ENCODE assay signal across 32 cellular contexts in genomic region chr12:94590428-94590827, GRCh38. TPM values are rescaled to one million over a fixed set of nuclear protein-coding genes. Genes with fewer than 3 reads are reported as not detected.
DNase-seq lines count a peak whose midpoint lies in the region; ATAC-seq, FAIRE-seq and TF ChIP-seq lines count a peak whose summit lies in the region.
"Had no signal": no experiment of that assay in that cellular context is flagged by ENCODE, and none has a peak within 500 bp of the region (broad histone marks: within the 10 kb centered on the region; RNA-seq: fewer than 3 reads in every experiment).

No MANE protein-coding gene starts in this region.

- H3K27ac ChIP-seq in BLaER1 treated with 17β-estradiol and CSF1 and Interleukin-3, amounts not matched to agents 10 nM and 100 nM, result peak overlapping the region in 4 of 11 experiments; percentile 35 to 47 (median 46); a peak in 4 of 22 replicates
- H3K27ac ChIP-seq in RWPE2 (ENCODE audit: poor library complexity, severe bottlenecking) (peak overlapping the region; percentile 73), endothelial cell of umbilical vein (ENCODE audit: insufficient read depth, low read depth, low read length) (peak overlapping the region; percentile 37), neural progenitor cell (no peak overlapping the region)
- H3K27ac ChIP-seq: breast epithelium, KMS-11, pancreas, right atrium auricular region had no signal

- TF ChIP-seq CTCF in RWPE2 (IDR thresholded peaks at IDR 0.05; ENCODE audit: poor library complexity, severe bottlenecking), result no peak
- no peak for TF ChIP-seq CTCF in endothelial cell of umbilical vein (IDR thresholded peaks at IDR 0.05; ENCODE audit: extremely low read depth in 1 of 2, insufficient read depth in 1 of 2, low read depth in 1 of 2, low read length in 2 of 2)
- TF ChIP-seq CTCF in neural progenitor cell (IDR thresholded peaks at IDR 0.05), result no peak

- no peak overlapping the region for H2AFZ ChIP-seq in endothelial cell of umbilical vein (ENCODE audit: low read depth, low read length)
- no peak overlapping the region for H2AFZ ChIP-seq in neural progenitor cell (replicated peaks)

- peaks cover 17 to 80% (median 71%) of the 10 kb centered on the region in 10 experiments; a peak in 19 of 20 replicates for H3K4me1 ChIP-seq in BLaER1 treated with 17β-estradiol and CSF1 and Interleukin-3, amounts not matched to agents 10 nM and 100 nM
- peaks cover 46% of the 10 kb centered on the region for H3K4me1 ChIP-seq in RWPE2 (ENCODE audit: insufficient read depth, poor library complexity, severe bottlenecking)
- peaks cover 85% of the 10 kb centered on the region for H3K4me1 ChIP-seq in endothelial cell of umbilical vein (ENCODE audit: control insufficient read depth, extremely low read depth, insufficient read depth, low read length)
- H3K4me1 ChIP-seq in neural progenitor cell, result peaks cover 23% of the 10 kb centered on the region
- H3K4me1 ChIP-seq: breast epithelium had no signal

- BruUV-seq in endothelial cell of umbilical vein (replicated peaks; lab: Mats Ljungman, UMichigan), result no TSS peak

- DNase-seq in RWPE2 (ENCODE audit: low spot score) (no peak), endothelial cell of umbilical vein (ENCODE audit: low read depth, low spot score) (no peak), neural progenitor cell (ENCODE audit: low spot score) (peak; percentile 66), putamen (ENCODE audit: low spot score) (no peak)
- DNase-seq in NK-92 treated with Interleukin-12 subunit alpha and Interleukin-12 subunit beta, amount 100 ng/mL, for 24 hours (lab: John Stamatoyannopoulos, UW), result no peak
- no peak for DNase-seq in naive thymus-derived CD8-positive, alpha-beta T cell
- DNase-seq in stimulated activated CD4-positive, alpha-beta T cell treated with anti-CD3 and anti-CD28 coated beads, Interleukin-4, amount 100 ng/mL, for 1 hour, result no peak
- DNase-seq: activated CD4-positive, alpha-beta memory T cell treated with anti-CD3 and anti-CD28 coated beads for 36 hours; activated CD8-positive, alpha-beta memory T cell treated with anti-CD3 and anti-CD28 coated beads, Interleukin-2, amount 50 U/mL, for 48 hours; amygdala; DMS79; effector memory CD8-positive, alpha-beta T cell; esophagus squamous epithelium; hypothalamus; left ventricle myocardium superior; midbrain; natural killer cell; NCI-H1417 treated with DMSO at 0.1 percent for 48 hours; NCI-H2107; NCI-H524; pancreas; stimulated activated CD4-positive, alpha-beta T cell treated with anti-CD3 and anti-CD28 coated beads, Interleukin-2, amount 100 ng/mL, for 24 hours; T-cell had no signal

- H3K36me3 ChIP-seq in BLaER1 treated with 17β-estradiol and CSF1 and Interleukin-3, amounts not matched to agents 10 nM and 100 nM, result no peaks in the 10 kb centered on the region
- H3K36me3 ChIP-seq in RWPE2 (ENCODE audit: low read depth) (no peaks in the 10 kb centered on the region), endothelial cell of umbilical vein (ENCODE audit: control insufficient read depth in 2 of 2, extremely low read depth in 1 of 2, insufficient read depth in 2 of 2, low read length in 2 of 2) (no peaks in the 10 kb centered on the region), neural progenitor cell (no peaks in the 10 kb centered on the region)
- H3K36me3 ChIP-seq: breast epithelium, esophagus squamous epithelium, pancreas, right atrium auricular region had no signal

- peaks cover 11% of the 10 kb centered on the region for H3F3A ChIP-seq in neural progenitor cell (ENCODE audit: low read depth)

- no peaks in the 10 kb centered on the region for H3K9me3 ChIP-seq in BLaER1 treated with 17β-estradiol and CSF1 and Interleukin-3, amounts not matched to agents 10 nM and 100 nM (replicated peaks in 1 of 11)
- H3K9me3 ChIP-seq in RWPE2 (ENCODE audit: severe bottlenecking), result no peaks in the 10 kb centered on the region
- no peaks in the 10 kb centered on the region for H3K9me3 ChIP-seq in endothelial cell of umbilical vein (replicated peaks; ENCODE audit: control insufficient read depth, insufficient read depth, low read length)
- H3K9me3 ChIP-seq in neural progenitor cell (ENCODE audit: low read depth), result no peaks in the 10 kb centered on the region
- H3K9me3 ChIP-seq: breast epithelium, esophagus squamous epithelium, pancreas, right atrium auricular region had no signal

- no peaks in the 10 kb centered on the region for H3K27me3 ChIP-seq in BLaER1 treated with 17β-estradiol and CSF1 and Interleukin-3, amounts not matched to agents 10 nM and 100 nM
- no peaks in the 10 kb centered on the region for H3K27me3 ChIP-seq in RWPE2 (ENCODE audit: insufficient read depth, poor library complexity, severe bottlenecking)
- H3K27me3 ChIP-seq in endothelial cell of umbilical vein (ENCODE audit: control insufficient read depth in 2 of 2, insufficient read depth in 2 of 2, low read length in 2 of 2), result no peaks in the 10 kb centered on the region
- peaks cover 6% of the 10 kb centered on the region for H3K27me3 ChIP-seq in neural progenitor cell
- H3K27me3 ChIP-seq: breast epithelium, esophagus squamous epithelium, pancreas, right atrium auricular region had no signal

- H3K27me3 Mint-ChIP-seq in neural progenitor cell (ENCODE audit: insufficient read depth, low read depth), result peaks cover 2% of the 10 kb centered on the region
- peaks cover 0 to 7% (median 3%) of the 10 kb centered on the region in 5 donors for H3K27me3 Mint-ChIP-seq in naive thymus-derived CD8-positive, alpha-beta T cell
- H3K27me3 Mint-ChIP-seq: activated naive CD4-positive, alpha-beta T cell treated with anti-CD3 and anti-CD28 coated beads, Interleukin-2, amount 50 U/mL, for 24 hours; effector memory CD8-positive, alpha-beta T cell had no signal

- H3K9me1 ChIP-seq in endothelial cell of umbilical vein (replicated peaks; ENCODE audit: control insufficient read depth, extremely low read depth, insufficient read depth, low read length), result no peaks in the 10 kb centered on the region

- no peak overlapping the region for H3K9ac ChIP-seq in BLaER1 treated with 17β-estradiol and CSF1 and Interleukin-3, amounts not matched to agents 10 nM and 100 nM
- H3K9ac ChIP-seq in endothelial cell of umbilical vein (replicated peaks; ENCODE audit: extremely low read depth, insufficient read depth, low read length) (peak overlapping the region; percentile 12), neural progenitor cell (no peak overlapping the region)
- H3K9ac ChIP-seq: KMS-11 had no signal

- H3K9me3 Mint-ChIP-seq in neural progenitor cell, result no peaks in the 10 kb centered on the region
- H3K9me3 Mint-ChIP-seq in naive thymus-derived CD8-positive, alpha-beta T cell, result no peaks in the 10 kb centered on the region
- H3K9me3 Mint-ChIP-seq: activated CD4-positive, alpha-beta memory T cell treated with anti-CD3 and anti-CD28 coated beads for 36 hours; activated naive CD4-positive, alpha-beta T cell treated with anti-CD3 and anti-CD28 coated beads, Interleukin-2, amount 50 U/mL, for 24 hours; effector memory CD8-positive, alpha-beta T cell; natural killer cell; T-cell; type B pancreatic cell had no signal

- no peak for FAIRE-seq in endothelial cell of umbilical vein (lab: Jason Lieb, UNC)
- FAIRE-seq: colon, pancreas had no signal

- CTCF ChIA-PET in endothelial cell of umbilical vein (lab: Charles Lee), result interaction anchor here (1.1 to 1.7 kb wide), 2 partner anchors 13 to 31 kb away, joined by 3 to 6 read pairs; no protein-coding TSS in a partner anchor

- dilution Hi-C loops in endothelial cell of umbilical vein (cut with MboI; ENCODE audit: extremely low pct_ligation_motif_present, low sequenced_read_pairs), result no loop called here

- no peaks in the 10 kb centered on the region for H4K20me1 ChIP-seq in BLaER1 treated with 17β-estradiol and CSF1 and Interleukin-3, amounts not matched to agents 10 nM and 100 nM
- H4K20me1 ChIP-seq in endothelial cell of umbilical vein (replicated peaks; ENCODE audit: control insufficient read depth, extremely low read depth, insufficient read depth, low read length) (no peaks in the 10 kb centered on the region), neural progenitor cell (ENCODE audit: low read depth) (no peaks in the 10 kb centered on the region)

- no peak for TF ChIP-seq POLR2A in endothelial cell of umbilical vein (IDR thresholded peaks at IDR 0.05; ENCODE audit: low read depth, low read length)

- H3K4me1 Mint-ChIP-seq in neural progenitor cell, result peaks cover 38% of the 10 kb centered on the region
- peaks cover 4 to 11% (median 5%) of the 10 kb centered on the region in 4 donors for H3K4me1 Mint-ChIP-seq in naive thymus-derived CD8-positive, alpha-beta T cell

- H3K4me3 Mint-ChIP-seq in neural progenitor cell, result no peak overlapping the region
- H3K4me3 Mint-ChIP-seq in naive thymus-derived CD8-positive, alpha-beta T cell, result no peak overlapping the region
- H3K4me3 Mint-ChIP-seq: activated CD4-positive, alpha-beta memory T cell treated with anti-CD3 and anti-CD28 coated beads for 36 hours; activated naive CD4-positive, alpha-beta T cell treated with anti-CD3 and anti-CD28 coated beads, Interleukin-2, amount 50 U/mL, for 24 hours; effector memory CD8-positive, alpha-beta T cell; natural killer cell; T-cell; type B pancreatic cell had no signal

- no peaks in the 10 kb centered on the region for H3K36me3 Mint-ChIP-seq in neural progenitor cell
- no peaks in the 10 kb centered on the region for H3K36me3 Mint-ChIP-seq in naive thymus-derived CD8-positive, alpha-beta T cell
- H3K36me3 Mint-ChIP-seq: activated CD4-positive, alpha-beta memory T cell treated with anti-CD3 and anti-CD28 coated beads for 36 hours; activated naive CD4-positive, alpha-beta T cell treated with anti-CD3 and anti-CD28 coated beads, Interleukin-2, amount 50 U/mL, for 24 hours; natural killer cell; T-cell; type B pancreatic cell had no signal

- no peak overlapping the region for H3K4me3 ChIP-seq in BLaER1 treated with 17β-estradiol and CSF1 and Interleukin-3, amounts not matched to agents 10 nM and 100 nM
- no peak overlapping the region for H3K4me3 ChIP-seq in RWPE2 (ENCODE audit: severe bottlenecking)
- no peak overlapping the region for H3K4me3 ChIP-seq in endothelial cell of umbilical vein (replicated peaks in 1 of 3; ENCODE audit: insufficient read depth in 1 of 3, low read depth in 1 of 3, low read length in 3 of 3)
- H3K4me3 ChIP-seq in neural progenitor cell, result no peak overlapping the region
- H3K4me3 ChIP-seq: breast epithelium, esophagus squamous epithelium, pancreas, right atrium auricular region had no signal

- H3K4me2 ChIP-seq in BLaER1 treated with 17β-estradiol and CSF1 and Interleukin-3, amounts not matched to agents 10 nM and 100 nM, result peak overlapping the region in 8 of 11 experiments; percentile 17 to 93 (median 30); a peak in 11 of 22 replicates
- no peak overlapping the region for H3K4me2 ChIP-seq in endothelial cell of umbilical vein (ENCODE audit: insufficient read depth, low read length)
- peak overlapping the region; percentile 55 for H3K4me2 ChIP-seq in neural progenitor cell
- H3K4me2 ChIP-seq: KMS-11 had no signal

- H3K27ac Mint-ChIP-seq in neural progenitor cell, result no peak overlapping the region
- no peak overlapping the region for H3K27ac Mint-ChIP-seq in naive thymus-derived CD8-positive, alpha-beta T cell
- H3K27ac Mint-ChIP-seq: activated CD4-positive, alpha-beta memory T cell treated with anti-CD3 and anti-CD28 coated beads for 36 hours; activated naive CD4-positive, alpha-beta T cell treated with anti-CD3 and anti-CD28 coated beads, Interleukin-2, amount 50 U/mL, for 24 hours; effector memory CD8-positive, alpha-beta T cell; natural killer cell; T-cell; type B pancreatic cell had no signal

- intact Hi-C loops in endothelial cell of umbilical vein (cut with micrococcal nuclease), result loop anchor here (5.0 kb wide), 1 partner anchor 172 kb away; no protein-coding TSS in a partner anchor

- no peak for ATAC-seq in RWPE2 (ENCODE audit: low read depth)
- ATAC-seq in naive thymus-derived CD8-positive, alpha-beta T cell, result no peak
- ATAC-seq: activated CD4-positive, CD25-positive, alpha-beta regulatory T cell treated with anti-CD3 and anti-CD28 coated beads, Interleukin-2, amount 50 U/mL, for 24 hours; effector memory CD8-positive, alpha-beta T cell; left ventricle myocardium superior; natural killer cell; Panc1; pancreas; T-cell had no signal

- POLR2A ChIA-PET in endothelial cell of umbilical vein (lab: Charles Lee), result no interaction called here
- POLR2A ChIA-PET in naive thymus-derived CD8-positive, alpha-beta T cell (lab: Charles Lee), result no interaction called here

- peaks cover 17% of the 10 kb centered on the region for H3K79me2 ChIP-seq in endothelial cell of umbilical vein (ENCODE audit: control insufficient read depth, insufficient read depth, low read length)
- H3K79me2 ChIP-seq in neural progenitor cell (ENCODE audit: low read depth), result no peaks in the 10 kb centered on the region

RNA-seq across cellular contexts. Expression of gene TMCC3, which starts 59.9 kb away (rescaled TPM):
- total RNA-seq in endothelial cell of umbilical vein (30.4 and 45.7 TPM in 2 replicates), neural progenitor cell (ENCODE audit: low replicate concordance) (7.2 and 9.5 TPM in 2 replicates)
- 9.1 and 13.5 TPM in 2 replicates for polyA plus RNA-seq in endothelial cell of umbilical vein
- 13.1 and 13.2 TPM in 2 replicates for polyA plus RNA-seq in endothelial cell of umbilical vein (2011; cell fraction: cytosol; rRNA removed)
- polyA plus RNA-seq in endothelial cell of umbilical vein (2011; cell fraction: nucleus; rRNA removed), result 14.3 and 15.6 TPM in 2 replicates
- 14.4 and 16.0 TPM in 2 replicates for polyA plus RNA-seq in endothelial cell of umbilical vein (2012)
- polyA minus RNA-seq in endothelial cell of umbilical vein, result 24.6 and 29.7 TPM in 2 replicates
- not detected for polyA minus RNA-seq in endothelial cell of umbilical vein (2011; cell fraction: cytosol; rRNA and poly(A)+ RNA removed)
- polyA minus RNA-seq in endothelial cell of umbilical vein (2011; cell fraction: nucleus; rRNA and poly(A)+ RNA removed), result 20.1 and 21.7 TPM in 2 replicates
- total RNA-seq in naive thymus-derived CD8-positive, alpha-beta T cell, result under 1 TPM; 0.18 to 0.71 TPM
- polyA plus RNA-seq in naive thymus-derived CD8-positive, alpha-beta T cell, result 1 to 10 TPM in 1 of 3 donors, not detected in 2; 5.7 TPM
